In genomic region chr13:113627136-113627535, GRCh38 we compare ENCODE assay signal across 1 cellular context.
TF ChIP-seq lines count a peak whose summit lies in the region.

No MANE protein-coding gene starts in this region.

TF ChIP-seq in IMR-90, 13 proteins besides CTCF, POLR2A, EP300 and RAD21:
- TF ChIP-seq USF2 (IDR thresholded peaks at IDR 0.05; ENCODE audit: low read depth, low read length), result no peak
- TF ChIP-seq ELK1 (IDR thresholded peaks at IDR 0.05; ENCODE audit: borderline replicate concordance, low read depth, low read length), result no peak
- TF ChIP-seq NFE2L2 (IDR thresholded peaks at IDR 0.05; ENCODE audit: low read depth, low read length), result no peak
- no peak for TF ChIP-seq CEBPB (IDR thresholded peaks at IDR 0.05; ENCODE audit: low read depth, low read length)
- TF ChIP-seq MXI1 (IDR thresholded peaks at IDR 0.05; ENCODE audit: borderline replicate concordance, low read depth, low read length), result no peak
- TF ChIP-seq SMC3 (IDR thresholded peaks at IDR 0.05; ENCODE audit: low read depth, low read length), result no peak
- no peak for TF ChIP-seq MAFK (IDR thresholded peaks at IDR 0.05; ENCODE audit: low read depth, low read length)
- no peak for TF ChIP-seq RCOR1 (IDR thresholded peaks at IDR 0.05; ENCODE audit: insufficient replicate concordance, low read length)
- no peak for TF ChIP-seq RFX5 (IDR thresholded peaks at IDR 0.05; ENCODE audit: low read depth, low read length)
- TF ChIP-seq BHLHE40 (IDR thresholded peaks at IDR 0.05; ENCODE audit: low read depth, low read length), result no peak
TF ChIP-seq in IMR-90: peak in this region for 0.
